8 cellular contexts compared by ENCODE assay signal in the genomic region with DNA sequence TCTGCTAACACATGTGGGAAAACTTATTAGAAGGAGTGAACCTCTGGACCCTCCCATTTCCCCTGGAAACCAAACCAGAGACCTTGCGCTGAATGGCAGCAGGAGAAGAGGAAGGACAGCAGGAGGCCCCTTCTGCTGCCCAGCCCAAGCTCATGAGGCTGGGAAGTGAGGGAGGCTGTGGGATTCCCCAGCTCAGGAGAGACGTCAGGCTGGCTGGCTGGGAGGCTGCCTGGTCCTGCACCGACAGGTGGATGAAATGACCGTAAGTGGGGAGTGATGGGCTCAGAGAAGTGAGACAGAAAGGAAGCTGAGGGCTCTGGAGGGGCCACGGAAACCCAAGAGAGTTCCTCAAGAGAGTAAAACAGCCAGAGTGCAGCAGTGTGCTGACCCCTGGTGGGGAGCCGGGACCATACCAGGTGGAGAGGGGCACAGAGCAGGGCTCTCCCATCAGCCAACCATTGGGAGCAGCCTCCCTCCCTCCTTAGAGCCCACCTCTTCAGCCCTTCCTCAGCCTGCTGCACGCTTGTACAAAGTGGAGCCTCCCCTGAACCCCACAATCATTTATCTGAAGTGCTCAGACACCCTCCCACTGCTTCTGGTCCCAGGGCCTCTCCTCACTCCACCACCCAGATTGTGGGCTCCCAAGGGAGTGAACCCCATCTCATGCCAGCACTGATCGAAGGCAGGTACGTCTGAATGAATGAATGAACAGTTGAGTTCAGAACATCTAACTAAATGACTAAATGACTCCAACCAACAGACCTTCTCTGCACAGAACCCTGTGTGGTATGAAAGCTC. TPM values are rescaled to one million over a fixed set of nuclear protein-coding genes. Genes with fewer than 3 reads are reported as not detected.
A peak's percentile ranks its signal among the peaks of the same experiment; 100 is the strongest.
DNase-seq lines count a peak whose midpoint lies in the region; ATAC-seq and TF ChIP-seq lines count a peak whose summit lies in the region.

No MANE protein-coding gene starts in this region.

- H3K4me2 ChIP-seq in SU-DHL-6 (ENCODE audit: low read depth, low read length, poor library complexity, severe bottlenecking): no peak overlapping the region

- no peaks in the 10 kb centered on the region for H3K27me3 ChIP-seq in SU-DHL-6 (ENCODE audit: low read length)

- H3K27ac ChIP-seq in SU-DHL-6 (ENCODE audit: low read depth, low read length): no peak overlapping the region

- no peaks in the 10 kb centered on the region for H3K9me3 ChIP-seq in SU-DHL-6 (ENCODE audit: insufficient read depth, low read length)

- peaks cover 21 to 38% (median 38%) of the 10 kb centered on the region in 3 donors for H3K27me3 Mint-ChIP-seq in immature natural killer cell (ENCODE audit: low read depth in 3 of 3)

- TF ChIP-seq CTCF in SU-DHL-6 (IDR thresholded peaks at IDR 0.05; ENCODE audit: insufficient read depth, low read length, poor library complexity, severe bottlenecking): peak; percentile 49

- H3K9ac ChIP-seq in SU-DHL-6 (ENCODE audit: low read length): no peak overlapping the region

- peak overlapping the region in 5 of 6 donors; percentile 42 to 93 (median 74) for H3K27ac Mint-ChIP-seq in immature natural killer cell

- H2AFZ ChIP-seq in SU-DHL-6 (ENCODE audit: low read depth, low read length, severe bottlenecking): no peak overlapping the region

- ATAC-seq in GM21717 (IDR thresholded peaks at IDR 0.05; ENCODE audit: unreplicated experiment): no peak

- peaks cover 30 to 32% of the 10 kb centered on the region in 2 donors for H3K4me1 Mint-ChIP-seq in immature natural killer cell

- peak overlapping the region in 3 of 5 donors; percentile 20 to 41 (median 31) for H3K4me3 Mint-ChIP-seq in immature natural killer cell

- DNase-seq in activated gamma-delta T cell treated with Interleukin-2 at 50 U/mL for 16 hours: peak; percentile 65
- no peak for DNase-seq in activated gamma-delta T cell (lab: John Stamatoyannopoulos, UW)
- peak; percentile 28 for DNase-seq in LoVo (ENCODE audit: low spot score)
- peak; percentile 73 for DNase-seq in astrocyte of the hippocampus (ENCODE audit: low read depth, low spot score)
- DNase-seq in immature natural killer cell: peak; percentile 55 to 63 (median 57)
- DNase-seq in stimulated activated CD8-positive, alpha-beta memory T cell treated with anti-CD3 and anti-CD28 coated beads, Interleukin-15, amount 100 ng/mL, for 48 hours (ENCODE audit: low read depth in 2 of 2): peak; percentile 35 to 44

- no peaks in the 10 kb centered on the region for H3K9me3 Mint-ChIP-seq in immature natural killer cell

- no peaks in the 10 kb centered on the region for H4K20me1 ChIP-seq in SU-DHL-6 (ENCODE audit: low read depth, low read length)

- no peaks in the 10 kb centered on the region for H3K36me3 Mint-ChIP-seq in immature natural killer cell

- H3K79me2 ChIP-seq in SU-DHL-6 (ENCODE audit: insufficient read depth, low read length): no peaks in the 10 kb centered on the region

- 0 out of 2 replicates have a peak, but pooled peaks cover 6% of the 10 kb centered on the region for H3F3A ChIP-seq in SU-DHL-6 (ENCODE audit: insufficient read depth)

- no peak overlapping the region for H3K4me3 ChIP-seq in SU-DHL-6 (ENCODE audit: insufficient read depth, low read length, poor library complexity, severe bottlenecking)

- no peaks in the 10 kb centered on the region for H3K9me2 ChIP-seq in SU-DHL-6 (replicated peaks; ENCODE audit: insufficient read depth, low read length)

- H3K36me3 ChIP-seq in SU-DHL-6 (ENCODE audit: low read length): no peaks in the 10 kb centered on the region

RNA-seq across cellular contexts. Expression of a gene that starts 14.0 kb away (rescaled TPM):
- 1 to 10 TPM; 1.1 to 3.1 (median 1.2) TPM for polyA plus RNA-seq in immature natural killer cell

RNA-seq across cellular contexts. Expression of a gene that starts 30.5 kb away (rescaled TPM):
- 1 to 10 TPM in 2 of 3 donors, under 1 TPM in 1; 0.83 to 2.1 (median 1.3) TPM for polyA plus RNA-seq in immature natural killer cell

RNA-seq across cellular contexts. Expression of a gene that starts 49.0 kb away (rescaled TPM):
- polyA plus RNA-seq in immature natural killer cell: 10 to 100 TPM; 25.8 to 50.8 (median 32.2) TPM

RNA-seq across cellular contexts. Expression of a gene that starts 58.8 kb away (rescaled TPM):
- polyA plus RNA-seq in immature natural killer cell: not detected
